In the genomic region with DNA sequence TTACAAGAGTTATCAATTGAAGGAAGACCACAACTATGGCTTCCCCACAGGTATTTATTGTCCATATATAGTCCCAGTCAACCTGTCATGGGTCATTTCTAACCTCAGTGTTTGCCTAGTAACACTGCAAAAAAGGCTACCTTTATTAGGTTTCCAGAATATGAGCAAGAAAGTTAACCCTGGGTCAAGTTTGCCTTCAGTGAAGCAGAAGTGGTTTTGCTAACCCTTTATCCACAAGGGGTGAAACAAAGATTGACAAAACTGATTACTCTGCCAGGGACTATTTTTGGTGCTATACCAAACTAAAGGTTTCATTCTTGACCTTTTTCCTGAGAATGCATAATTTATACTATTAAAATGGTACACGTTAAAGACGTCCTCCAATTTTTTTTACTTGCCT, we compare ENCODE assay signal across 1 cellular context.
A peak's percentile ranks its signal among the peaks of the same experiment; 100 is the strongest.
TF ChIP-seq lines count a peak whose summit lies in the region.

No MANE protein-coding gene starts in this region.

TF ChIP-seq in GM12878, 131 proteins besides CTCF, POLR2A, EP300 and RAD21:
- TF ChIP-seq, protein P1, sequence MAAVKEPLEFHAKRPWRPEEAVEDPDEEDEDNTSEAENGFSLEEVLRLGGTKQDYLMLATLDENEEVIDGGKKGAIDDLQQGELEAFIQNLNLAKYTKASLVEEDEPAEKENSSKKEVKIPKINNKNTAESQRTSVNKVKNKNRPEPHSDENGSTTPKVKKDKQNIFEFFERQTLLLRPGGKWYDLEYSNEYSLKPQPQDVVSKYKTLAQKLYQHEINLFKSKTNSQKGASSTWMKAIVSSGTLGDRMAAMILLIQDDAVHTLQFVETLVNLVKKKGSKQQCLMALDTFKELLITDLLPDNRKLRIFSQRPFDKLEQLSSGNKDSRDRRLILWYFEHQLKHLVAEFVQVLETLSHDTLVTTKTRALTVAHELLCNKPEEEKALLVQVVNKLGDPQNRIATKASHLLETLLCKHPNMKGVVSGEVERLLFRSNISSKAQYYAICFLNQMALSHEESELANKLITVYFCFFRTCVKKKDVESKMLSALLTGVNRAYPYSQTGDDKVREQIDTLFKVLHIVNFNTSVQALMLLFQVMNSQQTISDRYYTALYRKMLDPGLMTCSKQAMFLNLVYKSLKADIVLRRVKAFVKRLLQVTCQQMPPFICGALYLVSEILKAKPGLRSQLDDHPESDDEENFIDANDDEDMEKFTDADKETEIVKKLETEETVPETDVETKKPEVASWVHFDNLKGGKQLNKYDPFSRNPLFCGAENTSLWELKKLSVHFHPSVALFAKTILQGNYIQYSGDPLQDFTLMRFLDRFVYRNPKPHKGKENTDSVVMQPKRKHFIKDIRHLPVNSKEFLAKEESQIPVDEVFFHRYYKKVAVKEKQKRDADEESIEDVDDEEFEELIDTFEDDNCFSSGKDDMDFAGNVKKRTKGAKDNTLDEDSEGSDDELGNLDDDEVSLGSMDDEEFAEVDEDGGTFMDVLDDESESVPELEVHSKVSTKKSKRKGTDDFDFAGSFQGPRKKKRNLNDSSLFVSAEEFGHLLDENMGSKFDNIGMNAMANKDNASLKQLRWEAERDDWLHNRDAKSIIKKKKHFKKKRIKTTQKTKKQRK (IDR thresholded peaks at IDR 0.05; ENCODE audit: low read depth, low read length), result no peak
- peak; percentile 46; the same call in 1 of the 2 replicates for TF ChIP-seq SPI1 (IDR thresholded peaks at IDR 0.05; ENCODE audit: borderline replicate concordance, insufficient read depth, low read depth, low read length)
- TF ChIP-seq NR2F1 (conservative IDR thresholded peaks at IDR 0.05), result peak; percentile 82
- no peak for TF ChIP-seq IRF5 (IDR thresholded peaks at IDR 0.05; ENCODE audit: borderline replicate concordance)
- TF ChIP-seq MAX (IDR thresholded peaks at IDR 0.05; ENCODE audit: low read depth, low read length), result no peak
- no peak for TF ChIP-seq ZBTB11 (CRISPR knock-in tag; IDR thresholded peaks at IDR 0.05)
- 0 out of 2 replicates have a peak, but pooled peaks have one; percentile 13 for TF ChIP-seq IKZF1 (conservative IDR thresholded peaks at IDR 0.05)
- TF ChIP-seq NR2C1 (IDR thresholded peaks at IDR 0.05), result no peak
- no peak for TF ChIP-seq RUNX3 (IDR thresholded peaks at IDR 0.05; ENCODE audit: low read length)
- TF ChIP-seq MEF2B (IDR thresholded peaks at IDR 0.05; ENCODE audit: partially characterized antibody, poor library complexity, severe bottlenecking), result peak; percentile 25
